Comparison of ENCODE assay signal across 1 cellular context in the genomic region with DNA sequence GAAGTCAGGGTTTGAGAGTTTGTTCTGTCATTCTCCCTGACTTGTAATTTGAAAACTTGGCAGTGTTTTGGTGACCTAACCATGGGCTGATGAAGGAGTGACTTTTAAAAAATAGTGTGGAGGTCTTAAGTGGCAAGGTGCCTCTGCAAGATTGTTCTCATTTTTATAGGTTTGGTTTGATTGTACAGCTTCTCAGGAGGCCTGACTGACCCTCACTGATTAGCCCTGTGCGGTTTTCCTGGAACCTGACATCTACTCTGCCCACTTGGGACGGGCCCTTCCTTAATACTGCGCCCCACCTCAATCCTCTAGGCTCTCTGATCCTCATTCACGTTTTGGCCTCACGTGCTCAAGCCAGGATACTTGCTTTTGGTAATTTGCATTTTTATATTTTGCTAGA.
TF ChIP-seq lines count a peak whose summit lies in the region.

No MANE protein-coding gene starts in this region.

TF ChIP-seq in K562, 482 proteins besides CTCF, POLR2A, EP300 and RAD21 (continued from another document):
- TF ChIP-seq, protein P1, sequence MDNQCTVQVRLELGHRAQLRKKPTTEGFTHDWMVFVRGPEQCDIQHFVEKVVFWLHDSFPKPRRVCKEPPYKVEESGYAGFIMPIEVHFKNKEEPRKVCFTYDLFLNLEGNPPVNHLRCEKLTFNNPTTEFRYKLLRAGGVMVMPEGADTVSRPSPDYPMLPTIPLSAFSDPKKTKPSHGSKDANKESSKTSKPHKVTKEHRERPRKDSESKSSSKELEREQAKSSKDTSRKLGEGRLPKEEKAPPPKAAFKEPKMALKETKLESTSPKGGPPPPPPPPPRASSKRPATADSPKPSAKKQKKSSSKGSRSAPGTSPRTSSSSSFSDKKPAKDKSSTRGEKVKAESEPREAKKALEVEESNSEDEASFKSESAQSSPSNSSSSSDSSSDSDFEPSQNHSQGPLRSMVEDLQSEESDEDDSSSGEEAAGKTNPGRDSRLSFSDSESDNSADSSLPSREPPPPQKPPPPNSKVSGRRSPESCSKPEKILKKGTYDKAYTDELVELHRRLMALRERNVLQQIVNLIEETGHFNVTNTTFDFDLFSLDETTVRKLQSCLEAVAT (IDR thresholded peaks at IDR 0.05), result peak in 1 of 2 experiments; percentile 45; a peak in 1 of 4 replicates
- TF ChIP-seq DACH1 (IDR thresholded peaks at IDR 0.05; ENCODE audit: partially characterized antibody) (peak; percentile 32), DMBX1 (CRISPR knock-in tag; IDR thresholded peaks at IDR 0.05; ENCODE audit: borderline replicate concordance) (peak; percentile 41; the same call in 1 of the 2 replicates), STAT5A (IDR thresholded peaks at IDR 0.05; ENCODE audit: borderline replicate concordance, low read length) (peak; percentile 97), SMARCE1 (IDR thresholded peaks at IDR 0.05) (peak; percentile 66; the same call in 1 of the 2 replicates), NFE2 (IDR thresholded peaks at IDR 0.05; ENCODE audit: low read depth) (peak; percentile 53; the same call in 1 of the 2 replicates), KLF1 (tag; IDR thresholded peaks at IDR 0.05) (peak; percentile 40; the same call in 1 of the 2 replicates), KDM1A (IDR thresholded peaks at IDR 0.05) (peak; percentile 92 to 93), MEIS2 (IDR thresholded peaks at IDR 0.05; ENCODE audit: partially characterized antibody) (peak; percentile 50), CC2D1A (IDR thresholded peaks at IDR 0.05) (peak; percentile 74; the same call in 1 of the 2 replicates), ZNF174 (CRISPR knock-in tag; IDR thresholded peaks at IDR 0.05) (no peak), GATA2 (CRISPR knock-in tag; IDR thresholded peaks at IDR 0.05) (peak; percentile 78), CEBPG (CRISPR knock-in tag; IDR thresholded peaks at IDR 0.05) (no peak), CEBPG (tag; conservative IDR thresholded peaks at IDR 0.05 in 1 of 2, IDR thresholded peaks at IDR 0.05 in 1 of 2) (no peak), HDAC3 (IDR thresholded peaks at IDR 0.05; ENCODE audit: borderline replicate concordance, partially characterized antibody) (peak; percentile 59), ZC3H4 (CRISPR knock-in tag; IDR thresholded peaks at IDR 0.05; ENCODE audit: borderline replicate concordance) (no peak), ARID1B (IDR thresholded peaks at IDR 0.05) (peak; percentile 94)
- TF ChIP-seq, protein P2, sequence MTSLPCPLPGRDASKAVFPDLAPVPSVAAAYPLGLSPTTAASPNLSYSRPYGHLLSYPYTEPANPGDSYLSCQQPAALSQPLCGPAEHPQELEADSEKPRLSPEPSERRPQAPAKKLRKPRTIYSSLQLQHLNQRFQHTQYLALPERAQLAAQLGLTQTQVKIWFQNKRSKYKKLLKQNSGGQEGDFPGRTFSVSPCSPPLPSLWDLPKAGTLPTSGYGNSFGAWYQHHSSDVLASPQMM (CRISPR knock-in tag; IDR thresholded peaks at IDR 0.05), result no peak
- TF ChIP-seq, protein P3, sequence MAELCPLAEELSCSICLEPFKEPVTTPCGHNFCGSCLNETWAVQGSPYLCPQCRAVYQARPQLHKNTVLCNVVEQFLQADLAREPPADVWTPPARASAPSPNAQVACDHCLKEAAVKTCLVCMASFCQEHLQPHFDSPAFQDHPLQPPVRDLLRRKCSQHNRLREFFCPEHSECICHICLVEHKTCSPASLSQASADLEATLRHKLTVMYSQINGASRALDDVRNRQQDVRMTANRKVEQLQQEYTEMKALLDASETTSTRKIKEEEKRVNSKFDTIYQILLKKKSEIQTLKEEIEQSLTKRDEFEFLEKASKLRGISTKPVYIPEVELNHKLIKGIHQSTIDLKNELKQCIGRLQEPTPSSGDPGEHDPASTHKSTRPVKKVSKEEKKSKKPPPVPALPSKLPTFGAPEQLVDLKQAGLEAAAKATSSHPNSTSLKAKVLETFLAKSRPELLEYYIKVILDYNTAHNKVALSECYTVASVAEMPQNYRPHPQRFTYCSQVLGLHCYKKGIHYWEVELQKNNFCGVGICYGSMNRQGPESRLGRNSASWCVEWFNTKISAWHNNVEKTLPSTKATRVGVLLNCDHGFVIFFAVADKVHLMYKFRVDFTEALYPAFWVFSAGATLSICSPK (IDR thresholded peaks at IDR 0.05; ENCODE audit: borderline replicate concordance), result no peak
- TF ChIP-seq, protein P4, sequence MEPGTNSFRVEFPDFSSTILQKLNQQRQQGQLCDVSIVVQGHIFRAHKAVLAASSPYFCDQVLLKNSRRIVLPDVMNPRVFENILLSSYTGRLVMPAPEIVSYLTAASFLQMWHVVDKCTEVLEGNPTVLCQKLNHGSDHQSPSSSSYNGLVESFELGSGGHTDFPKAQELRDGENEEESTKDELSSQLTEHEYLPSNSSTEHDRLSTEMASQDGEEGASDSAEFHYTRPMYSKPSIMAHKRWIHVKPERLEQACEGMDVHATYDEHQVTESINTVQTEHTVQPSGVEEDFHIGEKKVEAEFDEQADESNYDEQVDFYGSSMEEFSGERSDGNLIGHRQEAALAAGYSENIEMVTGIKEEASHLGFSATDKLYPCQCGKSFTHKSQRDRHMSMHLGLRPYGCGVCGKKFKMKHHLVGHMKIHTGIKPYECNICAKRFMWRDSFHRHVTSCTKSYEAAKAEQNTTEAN (CRISPR knock-in tag; IDR thresholded peaks at IDR 0.05), result no peak
